Comparison of ENCODE assay signal across 16 cellular contexts in the genomic region with DNA sequence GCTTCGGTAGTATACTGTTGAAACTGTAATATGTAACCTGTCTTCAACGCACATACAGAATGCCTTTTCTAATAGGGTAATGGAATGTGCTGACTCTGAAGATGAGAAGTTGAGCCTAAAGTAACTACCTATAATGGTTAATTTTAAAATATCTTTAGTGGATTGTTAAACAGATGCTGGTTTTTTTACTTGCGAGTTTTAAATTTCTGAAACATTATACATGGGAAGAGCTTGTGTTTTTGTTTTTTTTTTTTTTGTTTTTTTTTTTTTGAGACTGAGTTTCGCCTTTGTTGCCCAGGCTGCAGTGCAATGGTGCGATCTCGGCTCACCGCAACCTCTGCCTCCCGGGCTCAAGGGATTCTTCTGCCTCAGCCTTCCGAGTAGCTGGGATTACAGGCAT.
A peak's percentile ranks its signal among the peaks of the same experiment; 100 is the strongest.
DNase-seq lines count a peak whose midpoint lies in the region; ATAC-seq and TF ChIP-seq lines count a peak whose summit lies in the region.
"Had no signal": no experiment of that assay in that cellular context is flagged by ENCODE, and none has a peak within 500 bp of the region (broad histone marks: within the 10 kb centered on the region; RNA-seq: fewer than 3 reads in every experiment).

No MANE protein-coding gene starts in this region.

- peaks cover 62% of the 10 kb centered on the region for H3K4me1 ChIP-seq in psoas muscle
- H3K4me1 ChIP-seq in effector memory CD4-positive, alpha-beta T cell (ENCODE audit: control insufficient read depth, insufficient read depth, low read length, poor library complexity, severe bottlenecking): peaks cover 12% of the 10 kb centered on the region

- no peaks in the 10 kb centered on the region for H3K36me3 ChIP-seq in psoas muscle (ENCODE audit: insufficient read depth in 1 of 2, low read depth in 1 of 2)
- H3K36me3 ChIP-seq in effector memory CD4-positive, alpha-beta T cell (ENCODE audit: control insufficient read depth, insufficient read depth, low read length): peaks cover 4% of the 10 kb centered on the region

- H3K27me3 ChIP-seq in psoas muscle (ENCODE audit: insufficient read depth in 3 of 3, low read length in 2 of 3): no peaks in the 10 kb centered on the region
- no peaks in the 10 kb centered on the region for H3K27me3 ChIP-seq in effector memory CD4-positive, alpha-beta T cell (replicated peaks; ENCODE audit: control insufficient read depth, insufficient read depth, low read length, poor library complexity, severe bottlenecking)

- peak overlapping the region; percentile 46 for H3K27ac ChIP-seq in psoas muscle
- H3K27ac ChIP-seq in effector memory CD4-positive, alpha-beta T cell (ENCODE audit: insufficient read depth, low read length, poor library complexity, severe bottlenecking): no peak overlapping the region
- H3K27ac ChIP-seq: KMS-11 had no signal

- 64 to 91% (median 75%) methylated on average over 9 of the region's 9 CpGs for WGBS in psoas muscle, 3 donors

- POLR2A ChIA-PET in HEK293T (lab: Yijun Ruan, JAX): interaction anchor here (1.0 kb wide), 1 partner anchor 19 kb away, joined by 3 read pairs; no protein-coding TSS in a partner anchor

- no peak for TF ChIP-seq CTCF in psoas muscle (IDR thresholded peaks at IDR 0.05)

- H3K27ac Mint-ChIP-seq in activated T-cell treated with anti-CD3 and anti-CD28 coated beads, Interleukin-2, amount 50 U/mL, for 24 hours: peak overlapping the region; percentile 33

- H3K9me3 Mint-ChIP-seq in activated T-cell treated with anti-CD3 and anti-CD28 coated beads, Interleukin-2, amount 50 U/mL, for 24 hours: peaks cover under 1% of the 10 kb centered on the region

- no peak for DNase-seq in activated T-cell treated with anti-CD3 and anti-CD28 coated beads, Interleukin-2, amount 50 U/mL, for 24 hours
- DNase-seq in activated T-cell treated with anti-CD3 and anti-CD28 coated beads for 4 hours: no peak
- no peak for DNase-seq in HEK293T (ENCODE audit: extremely low spot score)
- DNase-seq in islet precursor cell: peak; percentile 19
- DNase-seq in psoas muscle: no peak
- no peak for DNase-seq in NCI-H146 (lab: John Stamatoyannopoulos, UW)
- no peak for DNase-seq in NCI-H2227 (lab: John Stamatoyannopoulos, UW; ENCODE audit: unreplicated experiment)
- DNase-seq in effector memory CD4-positive, alpha-beta T cell: no peak
- DNase-seq: AML-193; CD4-positive, alpha-beta memory T cell; MM.1S; NCI-H1105; NCI-H187; NCI-H524; SHP77 treated with DMSO at 0.1 percent for 48 hours had no signal

- intact Hi-C loops in psoas muscle (cut with DNase I): no loop called here

- no peak overlapping the region for H3K4me3 ChIP-seq in psoas muscle
- H3K4me3 ChIP-seq in effector memory CD4-positive, alpha-beta T cell (ENCODE audit: insufficient read depth, low read depth, low read length, poor library complexity, severe bottlenecking): no peak overlapping the region

- peaks cover 76% of the 10 kb centered on the region for H3K4me1 Mint-ChIP-seq in activated T-cell treated with anti-CD3 and anti-CD28 coated beads, Interleukin-2, amount 50 U/mL, for 24 hours (ENCODE audit: low read depth)

- ATAC-seq in psoas muscle: no peak

- no peaks in the 10 kb centered on the region for H3K27me3 Mint-ChIP-seq in activated T-cell treated with anti-CD3 and anti-CD28 coated beads, Interleukin-2, amount 50 U/mL, for 24 hours
- H3K27me3 Mint-ChIP-seq: CD4-positive, alpha-beta memory T cell had no signal

- no peaks in the 10 kb centered on the region for H3K9me3 ChIP-seq in psoas muscle
- no peaks in the 10 kb centered on the region for H3K9me3 ChIP-seq in effector memory CD4-positive, alpha-beta T cell (ENCODE audit: control insufficient read depth, low read length)

- H3K36me3 Mint-ChIP-seq in activated T-cell treated with anti-CD3 and anti-CD28 coated beads, Interleukin-2, amount 50 U/mL, for 24 hours (ENCODE audit: low read depth): peaks cover 70% of the 10 kb centered on the region

- no peak overlapping the region for H3K4me3 Mint-ChIP-seq in activated T-cell treated with anti-CD3 and anti-CD28 coated beads, Interleukin-2, amount 50 U/mL, for 24 hours
- H3K4me3 Mint-ChIP-seq: CD4-positive, alpha-beta memory T cell had no signal

- CTCF ChIA-PET in HEK293T (lab: Yijun Ruan, JAX): no interaction called here

TF ChIP-seq in HEK293T, 16 proteins besides CTCF, POLR2A, EP300 and RAD21:
- TF ChIP-seq ZNF384 (IDR thresholded peaks at IDR 0.05): peak; percentile 80
- TF ChIP-seq ELF4 (IDR thresholded peaks at IDR 0.05): no peak
TF ChIP-seq in HEK293T: peak in this region for 1.
